ENCODE assay signal across 9 cellular contexts in the genomic region with DNA sequence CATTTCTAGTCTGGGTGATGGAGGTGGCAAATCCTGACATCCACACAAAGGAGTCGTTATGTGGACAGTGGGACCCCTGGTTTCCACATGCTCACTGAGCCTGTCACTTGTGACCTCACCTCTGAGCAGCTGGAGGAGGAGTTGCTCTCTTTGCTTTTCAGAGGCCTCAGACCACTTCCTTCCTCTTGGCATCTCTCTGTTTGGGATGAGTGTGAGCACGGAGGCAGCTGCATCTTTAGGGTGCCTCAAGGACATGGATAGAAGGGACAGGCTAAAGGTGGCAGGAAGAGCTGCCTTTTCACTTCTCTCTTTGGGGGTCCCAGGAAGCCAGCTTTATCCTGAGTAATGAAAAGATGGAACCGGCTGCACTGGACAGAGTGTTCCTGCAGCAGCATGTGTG. TPM values are rescaled to one million over a fixed set of nuclear protein-coding genes. Genes with fewer than 3 reads are reported as not detected.
DNase-seq lines count a peak whose midpoint lies in the region; ATAC-seq and TF ChIP-seq lines count a peak whose summit lies in the region.
"Had no signal": no experiment of that assay in that cellular context is flagged by ENCODE, and none has a peak within 500 bp of the region (broad histone marks: within the 10 kb centered on the region; RNA-seq: fewer than 3 reads in every experiment).

No MANE protein-coding gene starts in this region.

- no peaks in the 10 kb centered on the region for H3K27me3 Mint-ChIP-seq in chondrocyte (ENCODE audit: low read depth)

- no peaks in the 10 kb centered on the region for H3K36me3 Mint-ChIP-seq in chondrocyte (ENCODE audit: low read depth)

- no peaks in the 10 kb centered on the region for H4K20me1 ChIP-seq in neural cell (ENCODE audit: insufficient read depth)

- DNase-seq in AML-193 (lab: John Stamatoyannopoulos, UW) = peak; percentile 70 to 79
- DNase-seq in activated T-cell treated with anti-CD3 and anti-CD28 coated beads, Interleukin-2, amount 50 U/mL, for 1 hour = peak; percentile 33
- no peak for DNase-seq in NCI-H187 (lab: John Stamatoyannopoulos, UW)
- no peak for DNase-seq in NCI-H1092 (lab: John Stamatoyannopoulos, UW)
- no peak for DNase-seq in chondrocyte (ENCODE audit: low spot score)

- peaks cover 15% of the 10 kb centered on the region for H3K4me1 Mint-ChIP-seq in chondrocyte (ENCODE audit: low read depth)

- ATAC-seq in GM19351 (IDR thresholded peaks at IDR 0.05; ENCODE audit: unreplicated experiment) = peak; percentile 55
- peak; percentile 78 for ATAC-seq in HG03457 (IDR thresholded peaks at IDR 0.05; ENCODE audit: unreplicated experiment)

- H3K9me3 Mint-ChIP-seq in chondrocyte (ENCODE audit: low read depth) = no peaks in the 10 kb centered on the region

- H3K9ac ChIP-seq in neural cell (ENCODE audit: low read length) = no peak overlapping the region

- H2AFZ ChIP-seq in neural cell (ENCODE audit: low read depth, low read length) = no peak overlapping the region

- no peak overlapping the region for H3K27ac ChIP-seq in neural cell (ENCODE audit: low read length)

- H3F3A ChIP-seq in neural cell (ENCODE audit: insufficient read depth, low read length, poor library complexity, severe bottlenecking) = no peaks in the 10 kb centered on the region

- H3K27ac Mint-ChIP-seq in chondrocyte (ENCODE audit: unreplicated experiment) = no peak overlapping the region

- TF ChIP-seq RAD21 in neural cell (conservative IDR thresholded peaks at IDR 0.05) = no peak

- no peaks in the 10 kb centered on the region for H3K79me2 ChIP-seq in neural cell (replicated peaks; ENCODE audit: insufficient read depth, low read length)

- H3K4me3 Mint-ChIP-seq in chondrocyte (ENCODE audit: unreplicated experiment) = no peak overlapping the region

- H3K9me2 ChIP-seq in neural cell (ENCODE audit: insufficient read depth, low read length) = no peaks in the 10 kb centered on the region

- H3K27me3 ChIP-seq in neural cell (ENCODE audit: insufficient read depth, low read depth, low read length) = no peaks in the 10 kb centered on the region

- no peak overlapping the region for H3K4me3 ChIP-seq in neural cell (ENCODE audit: low read length)

- TF ChIP-seq EP300 in neural cell (conservative IDR thresholded peaks at IDR 0.05; ENCODE audit: poor library complexity, severe bottlenecking) = no peak

- H3K9me3 ChIP-seq in neural cell (ENCODE audit: low read length) = no peaks in the 10 kb centered on the region

- H3K4me2 ChIP-seq in neural cell (ENCODE audit: low read length) = no peak overlapping the region

- TF ChIP-seq CTCF in neural cell (IDR thresholded peaks at IDR 0.05; ENCODE audit: poor library complexity, severe bottlenecking) (no peak), chondrocyte (IDR thresholded peaks at IDR 0.05) (no peak)

- peaks cover 9% of the 10 kb centered on the region for H3K36me3 ChIP-seq in neural cell (ENCODE audit: insufficient read depth, low read length)

TF ChIP-seq in neural cell, 6 proteins besides CTCF, POLR2A, EP300 and RAD21:
- TF ChIP-seq SMC3 (conservative IDR thresholded peaks at IDR 0.05; ENCODE audit: poor library complexity) (no peak), POLR2AphosphoS5 (IDR thresholded peaks at IDR 0.05) (peak; percentile 14)

RNA-seq across cellular contexts. Expression of a gene that starts 31.9 kb away (rescaled TPM):
- not detected in 2 replicates for polyA plus RNA-seq in neural cell
- not detected in 2 replicates for polyA minus RNA-seq in neural cell
- not detected in 3 replicates for total RNA-seq in chondrocyte
- total RNA-seq: temporal lobe had no signal

Comparison
In these comparisons a context has a peak if more than half of its experiments do, and no peak if none do; other contexts are left out.
1. DNase-seq: peak in AML-193 (2 of 2) and activated T-cell treated with anti-CD3 and anti-CD28 coated beads, Interleukin-2, amount 50 U/mL, for 1 hour (single experiment); none in NCI-H187 (0 of 2), NCI-H1092 (single experiment) and chondrocyte (single experiment).